In genomic region chr2:14583802-14584201, GRCh38 we compare ENCODE assay signal across 8 cellular contexts. TPM values are rescaled to one million over a fixed set of nuclear protein-coding genes. Genes with fewer than 3 reads are reported as not detected.
"Had no signal": no experiment of that assay in that cellular context is flagged by ENCODE, and none has a peak within 500 bp of the region (broad histone marks: within the 10 kb centered on the region; RNA-seq: fewer than 3 reads in every experiment).

No MANE protein-coding gene starts in this region.

- H3K4me3 ChIP-seq: GM23338 had no signal

- FAIRE-seq: H1, H54 had no signal

- H2AFZ ChIP-seq: GM23338 had no signal

- H3K4me2 ChIP-seq: GM23338 had no signal

- ATAC-seq: GM23338 had no signal

- H3K27ac ChIP-seq: HL-60 had no signal

- DNase-seq: H9, HCEC 1CT, KG1 had no signal

RNA-seq across cellular contexts. Expression of gene LRATD1, which starts 48.7 kb away (rescaled TPM):
- polyA plus RNA-seq: IgD-negative memory B cell had no signal
